35 cellular contexts compared by ENCODE assay signal in genomic region chr12:39839072-39839471, GRCh38.
"Had no signal": no experiment of that assay in that cellular context is flagged by ENCODE, and none has a peak within 500 bp of the region (broad histone marks: within the 10 kb centered on the region; RNA-seq: fewer than 3 reads in every experiment).

No MANE protein-coding gene starts in this region.

- H3K9me3 ChIP-seq: MG63 had no signal

- H3K4me3 ChIP-seq: MG63 had no signal

- H3K36me3 ChIP-seq: MG63 had no signal

- H3K27me3 ChIP-seq: MG63 had no signal

- H3K27ac ChIP-seq: KMS-11 had no signal

- DNase-seq: Karpas-422, Kasumi-1, KG1, MG63, MM.1S, MV-4-11, NCI-H1048, NCI-H1092, NCI-H1092 treated with DMSO at 0.1 percent for 48 hours, NCI-H1105, NCI-H1105 treated with DMSO at 0.1 percent for 48 hours, NCI-H1417, NCI-H1417 treated with DMSO at 0.1 percent for 48 hours, NCI-H1436, NCI-H1436 treated with DMSO at 0.1 percent for 48 hours, NCI-H146, NCI-H1694, NCI-H1694 treated with DMSO at 0.1 percent for 48 hours, NCI-H187, NCI-H187 treated with DMSO at 0.1 percent for 48 hours, NCI-H1930, NCI-H2029, NCI-H2029 treated with DMSO at 0.1 percent for 48 hours, NCI-H2081, NCI-H2081 treated with DMSO at 0.1 percent for 48 hours, NCI-H2107, NCI-H2171, NCI-H2171 treated with DMSO at 0.1 percent for 48 hours, NCI-H2227 treated with DMSO at 0.1 percent for 48 hours, NCI-H226, NCI-H345, NCI-H446, NCI-H446 treated with DMSO at 0.1 percent for 48 hours, NCI-H510A had no signal
